8 cellular contexts compared by ENCODE assay signal in genomic region chr19:49677232-49677881, GRCh38. TPM values are rescaled to one million over a fixed set of nuclear protein-coding genes. Genes with fewer than 3 reads are reported as not detected.
A peak's percentile ranks its signal among the peaks of the same experiment; 100 is the strongest.
DNase-seq lines count a peak whose midpoint lies in the region; ATAC-seq, FAIRE-seq and TF ChIP-seq lines count a peak whose summit lies in the region.

PRMT1 (plus strand) TSS chr19:49677271; CDS start chr19:49677281, 10 bp downstream.

- no peak for FAIRE-seq in RCC 7860 (lab: Jason Lieb, UNC)

- H3K27ac ChIP-seq in BLaER1 treated with 17β-estradiol and CSF1 and Interleukin-3, amounts not matched to agents 10 nM and 100 nM, result peak within 1 kb of the TSS; percentile 93 to 100 (median 99)

- H3K4me2 ChIP-seq in BLaER1 treated with 17β-estradiol and CSF1 and Interleukin-3, amounts not matched to agents 10 nM and 100 nM, result peak within 1 kb of the TSS; percentile 87 to 98 (median 95)

- peaks cover 15 to 42% (median 24%) of the 10 kb centered on the region in 11 experiments for H3K36me3 ChIP-seq in BLaER1 treated with 17β-estradiol and CSF1 and Interleukin-3, amounts not matched to agents 10 nM and 100 nM

- H3K4me1 ChIP-seq in BLaER1 treated with 17β-estradiol and CSF1 and Interleukin-3, amounts not matched to agents 10 nM and 100 nM, result peaks cover 42 to 67% (median 58%) of the 10 kb centered on the region in 10 experiments

- no peaks in the 10 kb centered on the region for H3K9me3 ChIP-seq in BLaER1 treated with 17β-estradiol and CSF1 and Interleukin-3, amounts not matched to agents 10 nM and 100 nM (replicated peaks in 1 of 11)

- peak within 1 kb of the TSS; percentile 77 to 100 (median 96) for H3K4me3 ChIP-seq in BLaER1 treated with 17β-estradiol and CSF1 and Interleukin-3, amounts not matched to agents 10 nM and 100 nM

- DNase-seq in H4 (ENCODE audit: low spot score) (no peak), chondrocyte (ENCODE audit: low spot score) (no peak), left kidney (ENCODE audit: low read depth, low spot score) (peak; percentile 82), RCC 7860 (ENCODE audit: low spot score) (no peak)
- peak; percentile 53 to 56 for DNase-seq in stimulated activated CD4-positive, alpha-beta T cell treated with anti-CD3 and anti-CD28 coated beads, Interleukin-4, amount 100 ng/mL, for 4 hours

- peak within 1 kb of the TSS; percentile 94 to 100 (median 100) for H3K9ac ChIP-seq in BLaER1 treated with 17β-estradiol and CSF1 and Interleukin-3, amounts not matched to agents 10 nM and 100 nM

- peaks cover 16 to 49% (median 47%) of the 10 kb centered on the region in 11 experiments; a peak in 21 of 22 replicates for H4K20me1 ChIP-seq in BLaER1 treated with 17β-estradiol and CSF1 and Interleukin-3, amounts not matched to agents 10 nM and 100 nM

- H3K9me3 Mint-ChIP-seq in chondrocyte (ENCODE audit: low read depth), result no peaks in the 10 kb centered on the region

- peaks cover 5% of the 10 kb centered on the region for H3K36me3 Mint-ChIP-seq in chondrocyte (ENCODE audit: low read depth)

- no peaks in the 10 kb centered on the region for H3K27me3 Mint-ChIP-seq in chondrocyte (ENCODE audit: low read depth)

- no peaks in the 10 kb centered on the region for H3K27me3 ChIP-seq in BLaER1 treated with 17β-estradiol and CSF1 and Interleukin-3, amounts not matched to agents 10 nM and 100 nM

- intact Hi-C loops in T-helper 1 cell treated with Interleukin-12 subunit alpha and Interleukin-12 subunit beta and Interleukin-4 antibody, amounts not matched to agents 30 ng/mL and 1 ng/mL, for 36 hours (cut with micrococcal nuclease), result loop anchor here (2.0 to 5.0 kb wide), 3 partner anchors 191 to 345 kb away; no protein-coding TSS in a partner anchor

- peak within 1 kb of the TSS; percentile 100 for H3K27ac Mint-ChIP-seq in chondrocyte (ENCODE audit: unreplicated experiment)

- peak within 1 kb of the TSS; percentile 98 for H3K4me3 Mint-ChIP-seq in chondrocyte (ENCODE audit: unreplicated experiment)

- no peak for TF ChIP-seq CTCF in chondrocyte (IDR thresholded peaks at IDR 0.05)

- no peak for ATAC-seq in HG03159 (IDR thresholded peaks at IDR 0.05; ENCODE audit: unreplicated experiment)

- H3K4me1 Mint-ChIP-seq in chondrocyte (ENCODE audit: low read depth), result peaks cover 37% of the 10 kb centered on the region

RNA-seq across cellular contexts. Expression of gene PRMT1, which starts in this region (rescaled TPM):
- total RNA-seq in H4 (2014; rRNA removed; shearing (Covaris generic)), result 629 and 716 TPM in 2 replicates
- 186 and 189 TPM in 2 replicates for total RNA-seq in T-helper 1 cell treated with Interleukin-12 subunit alpha and Interleukin-12 subunit beta and Interleukin-4 antibody, amounts not matched to agents 30 ng/mL and 1 ng/mL, for 36 hours
- total RNA-seq in chondrocyte, result 97.7 to 105 TPM (median 98.0 TPM) in 3 replicates

Comparison
In these comparisons a context has a peak if more than half of its experiments do, and no peak if none do; other contexts are left out.
1. DNase-seq: peak in left kidney (single experiment) and stimulated activated CD4-positive, alpha-beta T cell treated with anti-CD3 and anti-CD28 coated beads, Interleukin-4, amount 100 ng/mL, for 4 hours (2 of 2); none in H4 (single experiment), chondrocyte (single experiment) and RCC 7860 (single experiment).